In the genomic region with DNA sequence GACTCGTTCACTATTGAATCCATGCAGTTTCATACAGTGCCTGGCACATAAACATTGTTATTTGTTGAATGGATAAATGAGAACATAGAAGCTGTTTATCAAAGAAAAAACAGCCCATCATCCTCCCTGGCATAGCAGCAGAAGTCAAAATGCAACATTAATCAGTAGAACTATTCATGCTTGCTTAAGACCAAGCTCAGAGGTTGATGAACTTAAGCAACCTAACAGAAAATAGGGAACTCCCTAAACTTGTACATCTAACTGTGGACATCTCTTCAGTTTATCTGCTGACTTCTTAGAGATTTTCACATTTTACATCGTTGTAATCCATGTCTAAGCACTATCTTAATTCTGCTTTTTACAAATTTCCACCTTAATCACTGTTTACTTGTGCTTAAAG, we compare ENCODE assay signal across 1 cellular context.
TF ChIP-seq lines count a peak whose summit lies in the region.

No MANE protein-coding gene starts in this region.

TF ChIP-seq in GM23338, 12 proteins besides CTCF, POLR2A, EP300 and RAD21:
- TF ChIP-seq, protein P1, sequence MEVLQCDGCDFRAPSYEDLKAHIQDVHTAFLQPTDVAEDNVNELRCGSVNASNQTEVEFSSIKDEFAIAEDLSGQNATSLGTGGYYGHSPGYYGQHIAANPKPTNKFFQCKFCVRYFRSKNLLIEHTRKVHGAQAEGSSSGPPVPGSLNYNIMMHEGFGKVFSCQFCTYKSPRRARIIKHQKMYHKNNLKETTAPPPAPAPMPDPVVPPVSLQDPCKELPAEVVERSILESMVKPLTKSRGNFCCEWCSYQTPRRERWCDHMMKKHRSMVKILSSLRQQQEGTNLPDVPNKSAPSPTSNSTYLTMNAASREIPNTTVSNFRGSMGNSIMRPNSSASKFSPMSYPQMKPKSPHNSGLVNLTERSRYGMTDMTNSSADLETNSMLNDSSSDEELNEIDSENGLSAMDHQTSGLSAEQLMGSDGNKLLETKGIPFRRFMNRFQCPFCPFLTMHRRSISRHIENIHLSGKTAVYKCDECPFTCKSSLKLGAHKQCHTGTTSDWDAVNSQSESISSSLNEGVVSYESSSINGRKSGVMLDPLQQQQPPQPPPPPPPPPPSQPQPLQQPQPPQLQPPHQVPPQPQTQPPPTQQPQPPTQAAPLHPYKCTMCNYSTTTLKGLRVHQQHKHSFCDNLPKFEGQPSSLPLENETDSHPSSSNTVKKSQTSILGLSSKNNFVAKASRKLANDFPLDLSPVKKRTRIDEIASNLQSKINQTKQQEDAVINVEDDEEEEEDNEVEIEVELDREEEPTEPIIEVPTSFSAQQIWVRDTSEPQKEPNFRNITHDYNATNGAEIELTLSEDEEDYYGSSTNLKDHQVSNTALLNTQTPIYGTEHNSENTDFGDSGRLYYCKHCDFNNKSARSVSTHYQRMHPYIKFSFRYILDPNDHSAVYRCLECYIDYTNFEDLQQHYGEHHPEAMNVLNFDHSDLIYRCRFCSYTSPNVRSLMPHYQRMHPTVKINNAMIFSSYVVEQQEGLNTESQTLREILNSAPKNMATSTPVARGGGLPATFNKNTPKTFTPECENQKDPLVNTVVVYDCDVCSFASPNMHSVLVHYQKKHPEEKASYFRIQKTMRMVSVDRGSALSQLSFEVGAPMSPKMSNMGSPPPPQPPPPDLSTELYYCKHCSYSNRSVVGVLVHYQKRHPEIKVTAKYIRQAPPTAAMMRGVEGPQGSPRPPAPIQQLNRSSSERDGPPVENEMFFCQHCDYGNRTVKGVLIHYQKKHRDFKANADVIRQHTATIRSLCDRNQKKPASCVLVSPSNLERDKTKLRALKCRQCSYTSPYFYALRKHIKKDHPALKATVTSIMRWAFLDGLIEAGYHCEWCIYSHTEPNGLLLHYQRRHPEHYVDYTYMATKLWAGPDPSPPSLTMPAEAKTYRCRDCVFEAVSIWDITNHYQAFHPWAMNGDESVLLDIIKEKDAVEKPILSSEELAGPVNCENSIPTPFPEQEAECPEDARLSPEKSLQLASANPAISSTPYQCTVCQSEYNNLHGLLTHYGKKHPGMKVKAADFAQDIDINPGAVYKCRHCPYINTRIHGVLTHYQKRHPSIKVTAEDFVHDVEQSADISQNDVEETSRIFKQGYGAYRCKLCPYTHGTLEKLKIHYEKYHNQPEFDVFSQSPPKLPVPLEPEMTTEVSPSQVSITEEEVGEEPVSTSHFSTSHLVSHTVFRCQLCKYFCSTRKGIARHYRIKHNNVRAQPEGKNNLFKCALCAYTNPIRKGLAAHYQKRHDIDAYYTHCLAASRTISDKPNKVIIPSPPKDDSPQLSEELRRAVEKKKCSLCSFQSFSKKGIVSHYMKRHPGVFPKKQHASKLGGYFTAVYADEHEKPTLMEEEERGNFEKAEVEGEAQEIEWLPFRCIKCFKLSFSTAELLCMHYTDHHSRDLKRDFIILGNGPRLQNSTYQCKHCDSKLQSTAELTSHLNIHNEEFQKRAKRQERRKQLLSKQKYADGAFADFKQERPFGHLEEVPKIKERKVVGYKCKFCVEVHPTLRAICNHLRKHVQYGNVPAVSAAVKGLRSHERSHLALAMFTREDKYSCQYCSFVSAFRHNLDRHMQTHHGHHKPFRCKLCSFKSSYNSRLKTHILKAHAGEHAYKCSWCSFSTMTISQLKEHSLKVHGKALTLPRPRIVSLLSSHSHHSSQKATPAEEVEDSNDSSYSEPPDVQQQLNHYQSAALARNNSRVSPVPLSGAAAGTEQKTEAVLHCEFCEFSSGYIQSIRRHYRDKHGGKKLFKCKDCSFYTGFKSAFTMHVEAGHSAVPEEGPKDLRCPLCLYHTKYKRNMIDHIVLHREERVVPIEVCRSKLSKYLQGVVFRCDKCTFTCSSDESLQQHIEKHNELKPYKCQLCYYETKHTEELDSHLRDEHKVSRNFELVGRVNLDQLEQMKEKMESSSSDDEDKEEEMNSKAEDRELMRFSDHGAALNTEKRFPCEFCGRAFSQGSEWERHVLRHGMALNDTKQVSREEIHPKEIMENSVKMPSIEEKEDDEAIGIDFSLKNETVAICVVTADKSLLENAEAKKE (CRISPR knock-in tag; IDR thresholded peaks at IDR 0.05), result no peak
- TF ChIP-seq EZH2 (IDR thresholded peaks at IDR 0.05; ENCODE audit: low read depth, unreplicated experiment) (no peak), CREB1 (CRISPR knock-in tag; IDR thresholded peaks at IDR 0.05; ENCODE audit: low read depth) (no peak), JUNB (IDR thresholded peaks at IDR 0.05; ENCODE audit: unreplicated experiment) (no peak), POLR2AphosphoS5 (IDR thresholded peaks at IDR 0.05; ENCODE audit: low read depth) (no peak), STAT1 (IDR thresholded peaks at IDR 0.05; ENCODE audit: unreplicated experiment) (no peak), ZNF114 (CRISPR knock-in tag; IDR thresholded peaks at IDR 0.05) (no peak), ZNF331 (CRISPR knock-in tag; IDR thresholded peaks at IDR 0.05; ENCODE audit: low read depth) (no peak), NANOG (IDR thresholded peaks at IDR 0.05; ENCODE audit: borderline replicate concordance) (no peak), EZH2phosphoT487 (IDR thresholded peaks at IDR 0.05; ENCODE audit: unreplicated experiment) (no peak)
- TF ChIP-seq, protein P2, sequence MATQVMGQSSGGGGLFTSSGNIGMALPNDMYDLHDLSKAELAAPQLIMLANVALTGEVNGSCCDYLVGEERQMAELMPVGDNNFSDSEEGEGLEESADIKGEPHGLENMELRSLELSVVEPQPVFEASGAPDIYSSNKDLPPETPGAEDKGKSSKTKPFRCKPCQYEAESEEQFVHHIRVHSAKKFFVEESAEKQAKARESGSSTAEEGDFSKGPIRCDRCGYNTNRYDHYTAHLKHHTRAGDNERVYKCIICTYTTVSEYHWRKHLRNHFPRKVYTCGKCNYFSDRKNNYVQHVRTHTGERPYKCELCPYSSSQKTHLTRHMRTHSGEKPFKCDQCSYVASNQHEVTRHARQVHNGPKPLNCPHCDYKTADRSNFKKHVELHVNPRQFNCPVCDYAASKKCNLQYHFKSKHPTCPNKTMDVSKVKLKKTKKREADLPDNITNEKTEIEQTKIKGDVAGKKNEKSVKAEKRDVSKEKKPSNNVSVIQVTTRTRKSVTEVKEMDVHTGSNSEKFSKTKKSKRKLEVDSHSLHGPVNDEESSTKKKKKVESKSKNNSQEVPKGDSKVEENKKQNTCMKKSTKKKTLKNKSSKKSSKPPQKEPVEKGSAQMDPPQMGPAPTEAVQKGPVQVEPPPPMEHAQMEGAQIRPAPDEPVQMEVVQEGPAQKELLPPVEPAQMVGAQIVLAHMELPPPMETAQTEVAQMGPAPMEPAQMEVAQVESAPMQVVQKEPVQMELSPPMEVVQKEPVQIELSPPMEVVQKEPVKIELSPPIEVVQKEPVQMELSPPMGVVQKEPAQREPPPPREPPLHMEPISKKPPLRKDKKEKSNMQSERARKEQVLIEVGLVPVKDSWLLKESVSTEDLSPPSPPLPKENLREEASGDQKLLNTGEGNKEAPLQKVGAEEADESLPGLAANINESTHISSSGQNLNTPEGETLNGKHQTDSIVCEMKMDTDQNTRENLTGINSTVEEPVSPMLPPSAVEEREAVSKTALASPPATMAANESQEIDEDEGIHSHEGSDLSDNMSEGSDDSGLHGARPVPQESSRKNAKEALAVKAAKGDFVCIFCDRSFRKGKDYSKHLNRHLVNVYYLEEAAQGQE (IDR thresholded peaks at IDR 0.05; ENCODE audit: unreplicated experiment), result no peak
- TF ChIP-seq, protein P3, sequence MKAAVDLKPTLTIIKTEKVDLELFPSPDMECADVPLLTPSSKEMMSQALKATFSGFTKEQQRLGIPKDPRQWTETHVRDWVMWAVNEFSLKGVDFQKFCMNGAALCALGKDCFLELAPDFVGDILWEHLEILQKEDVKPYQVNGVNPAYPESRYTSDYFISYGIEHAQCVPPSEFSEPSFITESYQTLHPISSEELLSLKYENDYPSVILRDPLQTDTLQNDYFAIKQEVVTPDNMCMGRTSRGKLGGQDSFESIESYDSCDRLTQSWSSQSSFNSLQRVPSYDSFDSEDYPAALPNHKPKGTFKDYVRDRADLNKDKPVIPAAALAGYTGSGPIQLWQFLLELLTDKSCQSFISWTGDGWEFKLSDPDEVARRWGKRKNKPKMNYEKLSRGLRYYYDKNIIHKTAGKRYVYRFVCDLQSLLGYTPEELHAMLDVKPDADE (IDR thresholded peaks at IDR 0.05), result no peak
